ENCODE assay signal across 14 cellular contexts in genomic region chr22:50601669-50602337, GRCh38. TPM values are rescaled to one million over a fixed set of nuclear protein-coding genes. Genes with fewer than 3 reads are reported as not detected.
A peak's percentile ranks its signal among the peaks of the same experiment; 100 is the strongest.
DNase-seq lines count a peak whose midpoint lies in the region; ATAC-seq, FAIRE-seq and TF ChIP-seq lines count a peak whose summit lies in the region.
"Had no signal": no experiment of that assay in that cellular context is flagged by ENCODE, and none has a peak within 500 bp of the region (broad histone marks: within the 10 kb centered on the region; RNA-seq: fewer than 3 reads in every experiment).

No MANE protein-coding gene starts in this region.

- H4K5ac ChIP-seq in H1 (ENCODE audit: insufficient read length, low read depth, low read length) = no peak overlapping the region

- peak overlapping the region; percentile 53 to 69; a peak in 3 of 4 replicates for H3K4me2 ChIP-seq in H1 (ENCODE audit: insufficient read depth in 1 of 2, low read depth in 2 of 2, low read length in 2 of 2)

- no peak overlapping the region for H3K27ac ChIP-seq in H1 (ENCODE audit: low read depth, low read length)

- H3K56ac ChIP-seq in H1 (replicated peaks; ENCODE audit: insufficient read length, low read depth, low read length) = no peak overlapping the region

- peaks cover 95% of the 10 kb centered on the region for H3K27me3 Mint-ChIP-seq in activated naive CD4-positive, alpha-beta T cell treated with anti-CD3 and anti-CD28 coated beads, Interleukin-2, amount 10 ng/mL, durations not matched to agents 7 days and 5 days

- no peak overlapping the region for H2BK5ac ChIP-seq in H1 (ENCODE audit: low read depth, low read length)

- H3K4me1 ChIP-seq in NT2/D1 (ENCODE audit: insufficient read depth, insufficient read length) (peaks cover 3% of the 10 kb centered on the region), H1 (replicated peaks in 1 of 4; ENCODE audit: control insufficient read depth in 3 of 4, insufficient read depth in 4 of 4, low read length in 3 of 4) (peaks cover 0 to 16% (median 4%) of the 10 kb centered on the region in 4 experiments; a peak in 5 of 7 replicates)

- no peak overlapping the region for H2BK20ac ChIP-seq in H1 (ENCODE audit: low read length)

- no peak overlapping the region for H2AFZ ChIP-seq in H1 (ENCODE audit: low read length)

- no peak overlapping the region for H4K91ac ChIP-seq in H1 (replicated peaks; ENCODE audit: insufficient read length, low read length)

- no peaks in the 10 kb centered on the region for H3K79me2 ChIP-seq in H1 (ENCODE audit: control insufficient read depth in 1 of 2, insufficient read depth in 2 of 2, low read length in 2 of 2)

- H3K4ac ChIP-seq in H1 (replicated peaks; ENCODE audit: insufficient read length, low read depth, low read length) = no peak overlapping the region

- H2BK120ac ChIP-seq in H1 (replicated peaks; ENCODE audit: low read depth, low read length) = no peak overlapping the region

- TF ChIP-seq RAD21 in H1 (IDR thresholded peaks at IDR 0.05 in 1 of 2, conservative IDR thresholded peaks at IDR 0.05 in 1 of 2; ENCODE audit: low read depth in 2 of 2, low read length in 2 of 2) = no peak

- no peak overlapping the region for H3K14ac ChIP-seq in H1 (ENCODE audit: insufficient read length)

- WGBS in H1 (ENCODE audit: extremely low coverage in 1 of 2, insufficient coverage in 1 of 2, insufficient read length in 1 of 2, insufficient replicate concordance in 2 of 2, low coverage in 1 of 2, low lambda C conversion rate in 2 of 2, missing lambda C conversion rate in 1 of 2), 2 experiments = 61% methylated on average over 11 of the region's 12 CpGs; no CpG with 5 or more reads in 1 of the 2 experiments

- no peak overlapping the region for H2BK15ac ChIP-seq in H1 (ENCODE audit: low read length)

- H3K4me3 ChIP-seq in NT2/D1 (ENCODE audit: insufficient read length, low read depth) (peak overlapping the region; percentile 21), H1 (ENCODE audit: extremely low read depth in 1 of 4, insufficient read depth in 2 of 4, low read depth in 3 of 4, low read length in 4 of 4) (no peak overlapping the region)
- H3K4me3 ChIP-seq: mucosa of descending colon had no signal

- DNase-seq in activated naive CD4-positive, alpha-beta T cell treated with anti-CD3 and anti-CD28 coated beads, Interleukin-2, amount 10 ng/mL, durations not matched to agents 7 days and 5 days = no peak
- no peak for DNase-seq in activated naive CD4-positive, alpha-beta T cell treated with anti-CD3 and anti-CD28 coated beads, Interleukin-2, amount 50 U/mL, for 16 hours
- DNase-seq in NT2/D1 (ENCODE audit: low read depth, low spot score) (no peak), H1 (ENCODE audit: low read depth in 1 of 2, low spot score in 2 of 2) (peak in 1 of 2 experiments; percentile 47), omental fat pad (ENCODE audit: low spot score) (no peak), pons (ENCODE audit: low spot score) (no peak), medulla oblongata (ENCODE audit: extremely low spot score) (no peak)
- DNase-seq in stimulated activated effector memory CD8-positive, alpha-beta T cell treated with anti-CD3 and anti-CD28 coated beads, Interleukin-12 subunit alpha, Interleukin-12 subunit beta, amount 100 ng/mL, for 72 hours (ENCODE audit: low spot score in 2 of 2) = no peak
- DNase-seq: cerebellar nuclear complex had no signal

- no peaks in the 10 kb centered on the region for H3K9me3 ChIP-seq in NT2/D1 (ENCODE audit: insufficient read depth, low read length)
- no peaks in the 10 kb centered on the region for H3K9me3 ChIP-seq in H1 (ENCODE audit: insufficient read depth in 2 of 2, low read depth in 1 of 2, low read length in 1 of 2)
- H3K9me3 ChIP-seq: mucosa of descending colon had no signal

- H3K4me3 Mint-ChIP-seq in activated naive CD4-positive, alpha-beta T cell treated with anti-CD3 and anti-CD28 coated beads, Interleukin-2, amount 10 ng/mL, durations not matched to agents 7 days and 5 days = peak overlapping the region; percentile 50
- H3K4me3 Mint-ChIP-seq in stimulated activated effector memory CD8-positive, alpha-beta T cell treated with anti-CD3 and anti-CD28 coated beads, Interleukin-12 subunit alpha, Interleukin-12 subunit beta, amount 100 ng/mL, for 72 hours = peak overlapping the region; percentile 51

- TF ChIP-seq EP300 in H1 (IDR thresholded peaks at IDR 0.05; ENCODE audit: borderline replicate concordance in 1 of 2, low read depth in 2 of 2, low read length in 2 of 2) = no peak

- ATAC-seq in stimulated activated effector memory CD8-positive, alpha-beta T cell treated with anti-CD3 and anti-CD28 coated beads, Interleukin-12 subunit alpha, Interleukin-12 subunit beta, amount 100 ng/mL, for 72 hours = no peak
- no peak for ATAC-seq in omental fat pad (ENCODE audit: low FRiP score)
- ATAC-seq: mucosa of descending colon had no signal

- no peak overlapping the region for H2AK5ac ChIP-seq in H1 (ENCODE audit: low read depth, low read length)

- no peak for TF ChIP-seq POLR2A in H1 (IDR thresholded peaks at IDR 0.05; ENCODE audit: control extremely low read depth in 1 of 2, low read depth in 2 of 2, low read length in 2 of 2)

- H3K36me3 Mint-ChIP-seq in activated naive CD4-positive, alpha-beta T cell treated with anti-CD3 and anti-CD28 coated beads, Interleukin-2, amount 10 ng/mL, durations not matched to agents 7 days and 5 days = peaks cover 1% of the 10 kb centered on the region
- no peaks in the 10 kb centered on the region for H3K36me3 Mint-ChIP-seq in stimulated activated effector memory CD8-positive, alpha-beta T cell treated with anti-CD3 and anti-CD28 coated beads, Interleukin-12 subunit alpha, Interleukin-12 subunit beta, amount 100 ng/mL, for 72 hours

- TF ChIP-seq CTCF in H1 (IDR thresholded peaks at IDR 0.05; ENCODE audit: control extremely low read depth in 1 of 3, insufficient read depth in 1 of 3, low read depth in 1 of 3, low read length in 3 of 3) (no peak), omental fat pad (IDR thresholded peaks at IDR 0.05) (no peak)

- H3K23ac ChIP-seq in H1 (ENCODE audit: insufficient read length) = no peak overlapping the region

- H3K79me1 ChIP-seq in H1 (ENCODE audit: low read depth, low read length) = no peaks in the 10 kb centered on the region

- no peak overlapping the region; the same call in 1 of the 2 replicates for H3K18ac ChIP-seq in H1 (ENCODE audit: extremely low read depth, low read length)

- POLR2A ChIA-PET in H1 (lab: Charles Lee; ENCODE audit: partially characterized antibody) = interaction anchor here (0.9 kb wide), 1 partner anchor 19 kb away, joined by 3 read pairs; the partner anchor contains the start of gene CHKB

- FAIRE-seq in H1 (lab: Jason Lieb, UNC) = no peak

- peaks cover 2% of the 10 kb centered on the region; the same call in 1 of the 2 replicates for H3K23me2 ChIP-seq in H1 (ENCODE audit: low read depth, low read length)

- H3K27ac Mint-ChIP-seq in activated naive CD4-positive, alpha-beta T cell treated with anti-CD3 and anti-CD28 coated beads, Interleukin-2, amount 10 ng/mL, durations not matched to agents 7 days and 5 days = no peak overlapping the region
- H3K27ac Mint-ChIP-seq in stimulated activated effector memory CD8-positive, alpha-beta T cell treated with anti-CD3 and anti-CD28 coated beads, Interleukin-12 subunit alpha, Interleukin-12 subunit beta, amount 100 ng/mL, for 72 hours = no peak overlapping the region

- peaks cover 9% of the 10 kb centered on the region for H3K4me1 Mint-ChIP-seq in activated naive CD4-positive, alpha-beta T cell treated with anti-CD3 and anti-CD28 coated beads, Interleukin-2, amount 10 ng/mL, durations not matched to agents 7 days and 5 days
- peaks cover 11% of the 10 kb centered on the region for H3K4me1 Mint-ChIP-seq in stimulated activated effector memory CD8-positive, alpha-beta T cell treated with anti-CD3 and anti-CD28 coated beads, Interleukin-12 subunit alpha, Interleukin-12 subunit beta, amount 100 ng/mL, for 72 hours

- H3K9ac ChIP-seq in NT2/D1 (ENCODE audit: insufficient read length, low read depth) = peak overlapping the region; percentile 58
- no peak overlapping the region for H3K9ac ChIP-seq in H1 (replicated peaks in 1 of 4; ENCODE audit: extremely low read depth in 1 of 4, low read depth in 3 of 4, low read length in 3 of 4)

- H3K27me3 ChIP-seq in NT2/D1 (ENCODE audit: insufficient read depth, insufficient read length) = no peaks in the 10 kb centered on the region
- peaks cover 54 to 85% (median 63%) of the 10 kb centered on the region in 4 experiments; a peak in 6 of 7 replicates for H3K27me3 ChIP-seq in H1 (replicated peaks in 1 of 4; ENCODE audit: control insufficient read depth in 3 of 4, extremely low read depth in 1 of 4, insufficient read depth in 3 of 4, low read length in 3 of 4)

- no peak overlapping the region for H4K8ac ChIP-seq in H1 (ENCODE audit: extremely low read depth, insufficient read depth, low read length)

- peaks cover 10 to 11% of the 10 kb centered on the region in 2 experiments for H4K20me1 ChIP-seq in H1 (replicated peaks in 1 of 2; ENCODE audit: control insufficient read depth in 1 of 2, insufficient read depth in 2 of 2, low read length in 2 of 2)

- no peaks in the 10 kb centered on the region for H3K9me3 Mint-ChIP-seq in activated naive CD4-positive, alpha-beta T cell treated with anti-CD3 and anti-CD28 coated beads, Interleukin-2, amount 10 ng/mL, durations not matched to agents 7 days and 5 days
- H3K9me3 Mint-ChIP-seq in stimulated activated effector memory CD8-positive, alpha-beta T cell treated with anti-CD3 and anti-CD28 coated beads, Interleukin-12 subunit alpha, Interleukin-12 subunit beta, amount 100 ng/mL, for 72 hours = no peaks in the 10 kb centered on the region

- H3K36me3 ChIP-seq in NT2/D1 (ENCODE audit: insufficient read depth, insufficient read length, low read length) (peaks cover 23% of the 10 kb centered on the region), H1 (ENCODE audit: control insufficient read depth in 2 of 4, insufficient read depth in 4 of 4, low read length in 3 of 4) (peaks cover 0 to 3% (median 0%) of the 10 kb centered on the region in 4 experiments; a peak in 1 of 8 replicates)

- CTCF ChIA-PET in activated naive CD4-positive, alpha-beta T cell treated with anti-CD3 and anti-CD28 coated beads, Interleukin-2, amount 10 ng/mL, durations not matched to agents 7 days and 5 days (lab: Charles Lee) = interaction anchor here (1.0 kb wide), 1 partner anchor 20 kb away, joined by 3 read pairs; no protein-coding TSS in a partner anchor
- CTCF ChIA-PET in H1 (lab: Charles Lee; ENCODE audit: partially characterized antibody) = interaction anchor here (0.8 to 1.9 kb wide), 6 partner anchors 10 to 93 kb away, joined by 3 to 13 read pairs (median 4); partner anchors contain the start of genes ARSA, CPT1B and SYCE3

- no peak overlapping the region for H2BK12ac ChIP-seq in H1 (ENCODE audit: low read depth, low read length)

RNA-seq across cellular contexts. Expression of gene MAPK8IP2, which starts 1.2 kb away (rescaled TPM):
- 5.5 and 6.7 TPM in 2 replicates for total RNA-seq in H1 (2021; fragmentation: NEBNext Ultra II Directional; extraction: Animal tissue kit (Norgen Biotek cat#: 25700))
- polyA plus RNA-seq in H1 (2011; rRNA removed) = 1.5 and 1.7 TPM in 2 replicates
- 1.2 TPM for polyA plus RNA-seq in H1 (2011; cell fraction: cytosol; rRNA removed)
- 2.4 TPM for polyA plus RNA-seq in H1 (2011; cell fraction: nucleus; rRNA removed)
- polyA plus RNA-seq in H1 (2012, experiment 1 of 2) = 1.9 to 2.6 TPM (median 2.4 TPM) in 4 replicates
- 2.3 TPM for polyA plus RNA-seq in H1 (2012, experiment 2 of 2)
- 2.5 TPM for polyA plus RNA-seq in H1 (2013, experiment 1 of 2)
- 2.9 TPM for polyA plus RNA-seq in H1 (2013, experiment 2 of 2)
- 0.44 and 0.83 TPM in 2 replicates for polyA minus RNA-seq in H1 (2011; rRNA and poly(A)+ RNA removed)
- polyA minus RNA-seq in H1 (2011; cell fraction: cytosol; rRNA and poly(A)+ RNA removed) = 1.4 TPM
- 1.00 TPM for polyA minus RNA-seq in H1 (2011; cell fraction: nucleus; rRNA and poly(A)+ RNA removed)
- total RNA-seq in omental fat pad = 1 to 10 TPM; 1.6 to 3.1 (median 2.4) TPM

RNA-seq across cellular contexts. Expression of gene CHKB, which starts 19.2 kb away (rescaled TPM):
- total RNA-seq in H1 (2021; fragmentation: NEBNext Ultra II Directional; extraction: Animal tissue kit (Norgen Biotek cat#: 25700)) = 42.2 and 51.8 TPM in 2 replicates
- polyA plus RNA-seq in H1 (2011; rRNA removed) = 27.9 and 28.4 TPM in 2 replicates
- polyA plus RNA-seq in H1 (2011; cell fraction: cytosol; rRNA removed) = 45.6 TPM
- polyA plus RNA-seq in H1 (2011; cell fraction: nucleus; rRNA removed) = 170 TPM
- 46.9 to 53.6 TPM (median 51.5 TPM) in 4 replicates for polyA plus RNA-seq in H1 (2012, experiment 1 of 2)
- polyA plus RNA-seq in H1 (2012, experiment 2 of 2) = 38.3 TPM
- 42.5 TPM for polyA plus RNA-seq in H1 (2013, experiment 1 of 2)
- 37.9 TPM for polyA plus RNA-seq in H1 (2013, experiment 2 of 2)
- polyA minus RNA-seq in H1 (2011; rRNA and poly(A)+ RNA removed) = 18.4 and 19.3 TPM in 2 replicates
- polyA minus RNA-seq in H1 (2011; cell fraction: cytosol; rRNA and poly(A)+ RNA removed) = 15.9 TPM
- 35.6 TPM for polyA minus RNA-seq in H1 (2011; cell fraction: nucleus; rRNA and poly(A)+ RNA removed)
- total RNA-seq in omental fat pad = 10 to 100 TPM; 28.3 to 85.6 (median 34.9) TPM

RNA-seq across cellular contexts. Expression of gene CPT1B, which starts 23.6 kb away (rescaled TPM):
- 33.1 and 36.2 TPM in 2 replicates for total RNA-seq in H1 (2021; fragmentation: NEBNext Ultra II Directional; extraction: Animal tissue kit (Norgen Biotek cat#: 25700))
- 34.2 and 47.7 TPM in 2 replicates for polyA plus RNA-seq in H1 (2011; rRNA removed)
- polyA plus RNA-seq in H1 (2011; cell fraction: cytosol; rRNA removed) = 48.0 TPM
- 378 TPM for polyA plus RNA-seq in H1 (2011; cell fraction: nucleus; rRNA removed)
- polyA plus RNA-seq in H1 (2012, experiment 1 of 2) = 46.3 to 71.2 TPM (median 63.2 TPM) in 4 replicates
- 31.6 TPM for polyA plus RNA-seq in H1 (2012, experiment 2 of 2)
- polyA plus RNA-seq in H1 (2013, experiment 1 of 2) = 15.9 TPM
- 15.5 TPM for polyA plus RNA-seq in H1 (2013, experiment 2 of 2)
- 20.9 and 22.0 TPM in 2 replicates for polyA minus RNA-seq in H1 (2011; rRNA and poly(A)+ RNA removed)
- 12.0 TPM for polyA minus RNA-seq in H1 (2011; cell fraction: cytosol; rRNA and poly(A)+ RNA removed)
- polyA minus RNA-seq in H1 (2011; cell fraction: nucleus; rRNA and poly(A)+ RNA removed) = 46.3 TPM
- 10 to 100 TPM in 3 of 4 donors, 1 to 10 TPM in 1; 4.9 to 29.2 (median 10.8) TPM for total RNA-seq in omental fat pad

RNA-seq across cellular contexts. Expression of gene ARSA, which starts 26.1 kb away (rescaled TPM):
- total RNA-seq in H1 (2021; fragmentation: NEBNext Ultra II Directional; extraction: Animal tissue kit (Norgen Biotek cat#: 25700)) = 7.7 and 9.8 TPM in 2 replicates
- 10.1 and 14.3 TPM in 2 replicates for polyA plus RNA-seq in H1 (2011; rRNA removed)
- polyA plus RNA-seq in H1 (2011; cell fraction: cytosol; rRNA removed) = 8.5 TPM
- polyA plus RNA-seq in H1 (2011; cell fraction: nucleus; rRNA removed) = 49.1 TPM
- polyA plus RNA-seq in H1 (2012, experiment 1 of 2) = 8.3 to 12.4 TPM (median 11.3 TPM) in 4 replicates
- polyA plus RNA-seq in H1 (2012, experiment 2 of 2) = 10.7 TPM
- 9.1 TPM for polyA plus RNA-seq in H1 (2013, experiment 1 of 2)
- polyA plus RNA-seq in H1 (2013, experiment 2 of 2) = 8.0 TPM
- polyA minus RNA-seq in H1 (2011; rRNA and poly(A)+ RNA removed) = 4.2 and 4.7 TPM in 2 replicates
- 7.0 TPM for polyA minus RNA-seq in H1 (2011; cell fraction: cytosol; rRNA and poly(A)+ RNA removed)
- 12.1 TPM for polyA minus RNA-seq in H1 (2011; cell fraction: nucleus; rRNA and poly(A)+ RNA removed)
- total RNA-seq in omental fat pad = 10 to 100 TPM; 29.9 to 43.5 (median 36.1) TPM

RNA-seq across cellular contexts. Expression of gene SYCE3, which starts 39.1 kb away (rescaled TPM):
- not detected in 2 replicates for total RNA-seq in H1 (2021; fragmentation: NEBNext Ultra II Directional; extraction: Animal tissue kit (Norgen Biotek cat#: 25700))
- 1.9 and 2.9 TPM in 2 replicates for polyA plus RNA-seq in H1 (2011; rRNA removed)
- 5.7 TPM for polyA plus RNA-seq in H1 (2011; cell fraction: cytosol; rRNA removed)
- 0.41 TPM for polyA plus RNA-seq in H1 (2011; cell fraction: nucleus; rRNA removed)
- polyA plus RNA-seq in H1 (2012, experiment 1 of 2) = 1.2 to 2.5 TPM (median 1.6 TPM) in 4 replicates
- polyA plus RNA-seq in H1 (2012, experiment 2 of 2) = not detected
- polyA plus RNA-seq in H1 (2013, experiment 1 of 2) = 0.91 TPM
- polyA plus RNA-seq in H1 (2013, experiment 2 of 2) = 0.77 TPM
- not detected in 2 replicates for polyA minus RNA-seq in H1 (2011; rRNA and poly(A)+ RNA removed)
- not detected for polyA minus RNA-seq in H1 (2011; cell fraction: cytosol; rRNA and poly(A)+ RNA removed)
- not detected for polyA minus RNA-seq in H1 (2011; cell fraction: nucleus; rRNA and poly(A)+ RNA removed)
- total RNA-seq in omental fat pad = not detected
- total RNA-seq: G401; mucosa of descending colon; smooth muscle cell; T-helper 2 cell treated with Interferon-gamma antibody and Interleukin-4, amounts not matched to agents 100 ng/mL and 5 ng/mL, for 36 hours had no signal
- polyA plus RNA-seq: BJ, smooth muscle cell had no signal
